Comparison of ENCODE assay signal across 1 cellular context in the genomic region with DNA sequence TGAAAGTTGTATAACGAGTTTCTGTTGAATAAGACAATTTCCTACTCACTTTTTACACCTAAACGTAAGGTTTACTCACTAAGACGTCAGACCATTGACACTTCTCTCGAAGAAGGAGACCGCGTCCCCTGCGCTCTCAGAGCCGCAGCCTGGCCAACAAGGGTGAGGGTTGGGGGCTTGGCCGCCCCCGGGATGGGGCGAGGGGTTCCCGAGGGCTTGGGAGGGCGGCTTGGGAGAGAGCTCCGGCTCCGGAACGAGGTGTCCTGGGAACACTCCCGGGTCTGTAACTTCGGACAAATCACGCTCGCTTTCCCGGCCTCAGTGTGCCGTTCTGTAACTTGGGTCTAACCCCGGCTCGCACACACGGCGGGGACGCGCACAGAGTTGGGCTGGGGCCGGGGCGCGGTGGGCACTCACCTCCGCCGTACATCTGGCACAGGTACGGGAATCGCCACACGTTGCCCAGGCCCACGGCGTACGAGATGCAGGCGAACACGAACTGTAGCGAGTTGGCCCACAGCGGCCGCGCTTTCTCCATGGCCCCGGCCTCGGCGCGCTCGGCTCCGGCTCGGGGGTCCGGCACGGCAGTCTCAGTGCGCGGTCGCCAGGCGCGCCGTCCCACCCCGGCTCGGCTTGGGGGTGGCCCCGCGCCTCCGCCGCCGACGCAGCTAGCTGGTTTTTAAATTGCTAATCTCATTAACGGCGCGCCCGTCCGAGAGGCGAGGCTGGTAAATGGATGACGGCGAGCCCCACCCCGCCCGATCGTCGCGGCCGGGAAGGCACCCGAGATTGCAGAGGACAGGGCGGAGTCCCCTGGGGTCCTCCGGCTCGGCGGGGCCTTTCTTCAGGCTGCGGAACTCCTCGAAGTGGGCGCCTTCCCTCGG.
TF ChIP-seq lines count a peak whose summit lies in the region.

A gene with protein sequence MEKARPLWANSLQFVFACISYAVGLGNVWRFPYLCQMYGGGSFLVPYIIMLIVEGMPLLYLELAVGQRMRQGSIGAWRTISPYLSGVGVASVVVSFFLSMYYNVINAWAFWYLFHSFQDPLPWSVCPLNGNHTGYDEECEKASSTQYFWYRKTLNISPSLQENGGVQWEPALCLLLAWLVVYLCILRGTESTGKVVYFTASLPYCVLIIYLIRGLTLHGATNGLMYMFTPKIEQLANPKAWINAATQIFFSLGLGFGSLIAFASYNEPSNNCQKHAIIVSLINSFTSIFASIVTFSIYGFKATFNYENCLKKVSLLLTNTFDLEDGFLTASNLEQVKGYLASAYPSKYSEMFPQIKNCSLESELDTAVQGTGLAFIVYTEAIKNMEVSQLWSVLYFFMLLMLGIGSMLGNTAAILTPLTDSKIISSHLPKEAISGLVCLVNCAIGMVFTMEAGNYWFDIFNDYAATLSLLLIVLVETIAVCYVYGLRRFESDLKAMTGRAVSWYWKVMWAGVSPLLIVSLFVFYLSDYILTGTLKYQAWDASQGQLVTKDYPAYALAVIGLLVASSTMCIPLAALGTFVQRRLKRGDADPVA (minus strand): TSS at position 655 of the 884 bp plus-strand sequence. CDS start 117 bp downstream, at position 538.

TF ChIP-seq in H1, 55 proteins besides CTCF, POLR2A, EP300 and RAD21 (continued from another document):
- TF ChIP-seq, protein P1, sequence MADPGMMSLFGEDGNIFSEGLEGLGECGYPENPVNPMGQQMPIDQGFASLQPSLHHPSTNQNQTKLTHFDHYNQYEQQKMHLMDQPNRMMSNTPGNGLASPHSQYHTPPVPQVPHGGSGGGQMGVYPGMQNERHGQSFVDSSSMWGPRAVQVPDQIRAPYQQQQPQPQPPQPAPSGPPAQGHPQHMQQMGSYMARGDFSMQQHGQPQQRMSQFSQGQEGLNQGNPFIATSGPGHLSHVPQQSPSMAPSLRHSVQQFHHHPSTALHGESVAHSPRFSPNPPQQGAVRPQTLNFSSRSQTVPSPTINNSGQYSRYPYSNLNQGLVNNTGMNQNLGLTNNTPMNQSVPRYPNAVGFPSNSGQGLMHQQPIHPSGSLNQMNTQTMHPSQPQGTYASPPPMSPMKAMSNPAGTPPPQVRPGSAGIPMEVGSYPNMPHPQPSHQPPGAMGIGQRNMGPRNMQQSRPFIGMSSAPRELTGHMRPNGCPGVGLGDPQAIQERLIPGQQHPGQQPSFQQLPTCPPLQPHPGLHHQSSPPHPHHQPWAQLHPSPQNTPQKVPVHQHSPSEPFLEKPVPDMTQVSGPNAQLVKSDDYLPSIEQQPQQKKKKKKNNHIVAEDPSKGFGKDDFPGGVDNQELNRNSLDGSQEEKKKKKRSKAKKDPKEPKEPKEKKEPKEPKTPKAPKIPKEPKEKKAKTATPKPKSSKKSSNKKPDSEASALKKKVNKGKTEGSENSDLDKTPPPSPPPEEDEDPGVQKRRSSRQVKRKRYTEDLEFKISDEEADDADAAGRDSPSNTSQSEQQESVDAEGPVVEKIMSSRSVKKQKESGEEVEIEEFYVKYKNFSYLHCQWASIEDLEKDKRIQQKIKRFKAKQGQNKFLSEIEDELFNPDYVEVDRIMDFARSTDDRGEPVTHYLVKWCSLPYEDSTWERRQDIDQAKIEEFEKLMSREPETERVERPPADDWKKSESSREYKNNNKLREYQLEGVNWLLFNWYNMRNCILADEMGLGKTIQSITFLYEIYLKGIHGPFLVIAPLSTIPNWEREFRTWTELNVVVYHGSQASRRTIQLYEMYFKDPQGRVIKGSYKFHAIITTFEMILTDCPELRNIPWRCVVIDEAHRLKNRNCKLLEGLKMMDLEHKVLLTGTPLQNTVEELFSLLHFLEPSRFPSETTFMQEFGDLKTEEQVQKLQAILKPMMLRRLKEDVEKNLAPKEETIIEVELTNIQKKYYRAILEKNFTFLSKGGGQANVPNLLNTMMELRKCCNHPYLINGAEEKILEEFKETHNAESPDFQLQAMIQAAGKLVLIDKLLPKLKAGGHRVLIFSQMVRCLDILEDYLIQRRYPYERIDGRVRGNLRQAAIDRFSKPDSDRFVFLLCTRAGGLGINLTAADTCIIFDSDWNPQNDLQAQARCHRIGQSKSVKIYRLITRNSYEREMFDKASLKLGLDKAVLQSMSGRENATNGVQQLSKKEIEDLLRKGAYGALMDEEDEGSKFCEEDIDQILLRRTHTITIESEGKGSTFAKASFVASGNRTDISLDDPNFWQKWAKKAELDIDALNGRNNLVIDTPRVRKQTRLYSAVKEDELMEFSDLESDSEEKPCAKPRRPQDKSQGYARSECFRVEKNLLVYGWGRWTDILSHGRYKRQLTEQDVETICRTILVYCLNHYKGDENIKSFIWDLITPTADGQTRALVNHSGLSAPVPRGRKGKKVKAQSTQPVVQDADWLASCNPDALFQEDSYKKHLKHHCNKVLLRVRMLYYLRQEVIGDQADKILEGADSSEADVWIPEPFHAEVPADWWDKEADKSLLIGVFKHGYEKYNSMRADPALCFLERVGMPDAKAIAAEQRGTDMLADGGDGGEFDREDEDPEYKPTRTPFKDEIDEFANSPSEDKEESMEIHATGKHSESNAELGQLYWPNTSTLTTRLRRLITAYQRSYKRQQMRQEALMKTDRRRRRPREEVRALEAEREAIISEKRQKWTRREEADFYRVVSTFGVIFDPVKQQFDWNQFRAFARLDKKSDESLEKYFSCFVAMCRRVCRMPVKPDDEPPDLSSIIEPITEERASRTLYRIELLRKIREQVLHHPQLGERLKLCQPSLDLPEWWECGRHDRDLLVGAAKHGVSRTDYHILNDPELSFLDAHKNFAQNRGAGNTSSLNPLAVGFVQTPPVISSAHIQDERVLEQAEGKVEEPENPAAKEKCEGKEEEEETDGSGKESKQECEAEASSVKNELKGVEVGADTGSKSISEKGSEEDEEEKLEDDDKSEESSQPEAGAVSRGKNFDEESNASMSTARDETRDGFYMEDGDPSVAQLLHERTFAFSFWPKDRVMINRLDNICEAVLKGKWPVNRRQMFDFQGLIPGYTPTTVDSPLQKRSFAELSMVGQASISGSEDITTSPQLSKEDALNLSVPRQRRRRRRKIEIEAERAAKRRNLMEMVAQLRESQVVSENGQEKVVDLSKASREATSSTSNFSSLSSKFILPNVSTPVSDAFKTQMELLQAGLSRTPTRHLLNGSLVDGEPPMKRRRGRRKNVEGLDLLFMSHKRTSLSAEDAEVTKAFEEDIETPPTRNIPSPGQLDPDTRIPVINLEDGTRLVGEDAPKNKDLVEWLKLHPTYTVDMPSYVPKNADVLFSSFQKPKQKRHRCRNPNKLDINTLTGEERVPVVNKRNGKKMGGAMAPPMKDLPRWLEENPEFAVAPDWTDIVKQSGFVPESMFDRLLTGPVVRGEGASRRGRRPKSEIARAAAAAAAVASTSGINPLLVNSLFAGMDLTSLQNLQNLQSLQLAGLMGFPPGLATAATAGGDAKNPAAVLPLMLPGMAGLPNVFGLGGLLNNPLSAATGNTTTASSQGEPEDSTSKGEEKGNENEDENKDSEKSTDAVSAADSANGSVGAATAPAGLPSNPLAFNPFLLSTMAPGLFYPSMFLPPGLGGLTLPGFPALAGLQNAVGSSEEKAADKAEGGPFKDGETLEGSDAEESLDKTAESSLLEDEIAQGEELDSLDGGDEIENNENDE (IDR thresholded peaks at IDR 0.05; ENCODE audit: insufficient replicate concordance, low read length): no peak
- TF ChIP-seq YY1 (IDR thresholded peaks at IDR 0.05; ENCODE audit: low read depth, low read length): no peak
- no peak for TF ChIP-seq MAFK (IDR thresholded peaks at IDR 0.05; ENCODE audit: low read depth, low read length)
- TF ChIP-seq KDM5A (IDR thresholded peaks at IDR 0.05; ENCODE audit: low read length): no peak
- peak in 1 of 2 experiments; percentile 94; a peak in 2 of 4 replicates for TF ChIP-seq HDAC2 (IDR thresholded peaks at IDR 0.05; ENCODE audit: borderline replicate concordance in 1 of 2, low read depth in 2 of 2, low read length in 2 of 2)
- TF ChIP-seq JUND (IDR thresholded peaks at IDR 0.05; ENCODE audit: low read length): no peak
- TF ChIP-seq CEBPB (IDR thresholded peaks at IDR 0.05; ENCODE audit: low read depth, low read length): no peak
- TF ChIP-seq KDM1A (IDR thresholded peaks at IDR 0.05; ENCODE audit: borderline replicate concordance, low read length): peak; percentile 98
- TF ChIP-seq CBX5 (IDR thresholded peaks at IDR 0.05; ENCODE audit: low read depth, low read length): no peak
- TF ChIP-seq SUZ12 (IDR thresholded peaks at IDR 0.05; ENCODE audit: low read length): peak; percentile 57
- TF ChIP-seq, protein P2, sequence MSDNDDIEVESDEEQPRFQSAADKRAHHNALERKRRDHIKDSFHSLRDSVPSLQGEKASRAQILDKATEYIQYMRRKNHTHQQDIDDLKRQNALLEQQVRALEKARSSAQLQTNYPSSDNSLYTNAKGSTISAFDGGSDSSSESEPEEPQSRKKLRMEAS (IDR thresholded peaks at IDR 0.05): 0 out of 2 replicates have a peak, but pooled peaks have one; percentile 32
- TF ChIP-seq EGR1 (IDR thresholded peaks at IDR 0.05; ENCODE audit: borderline replicate concordance, low read depth, low read length): no peak
- TF ChIP-seq RNF2 (IDR thresholded peaks at IDR 0.05; ENCODE audit: borderline replicate concordance, low read depth, low read length, missing control alignments, poor library complexity, severe bottlenecking): peak; percentile 43
- TF ChIP-seq, protein P3, sequence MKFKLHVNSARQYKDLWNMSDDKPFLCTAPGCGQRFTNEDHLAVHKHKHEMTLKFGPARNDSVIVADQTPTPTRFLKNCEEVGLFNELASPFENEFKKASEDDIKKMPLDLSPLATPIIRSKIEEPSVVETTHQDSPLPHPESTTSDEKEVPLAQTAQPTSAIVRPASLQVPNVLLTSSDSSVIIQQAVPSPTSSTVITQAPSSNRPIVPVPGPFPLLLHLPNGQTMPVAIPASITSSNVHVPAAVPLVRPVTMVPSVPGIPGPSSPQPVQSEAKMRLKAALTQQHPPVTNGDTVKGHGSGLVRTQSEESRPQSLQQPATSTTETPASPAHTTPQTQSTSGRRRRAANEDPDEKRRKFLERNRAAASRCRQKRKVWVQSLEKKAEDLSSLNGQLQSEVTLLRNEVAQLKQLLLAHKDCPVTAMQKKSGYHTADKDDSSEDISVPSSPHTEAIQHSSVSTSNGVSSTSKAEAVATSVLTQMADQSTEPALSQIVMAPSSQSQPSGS (IDR thresholded peaks at IDR 0.05; ENCODE audit: low read length): no peak
- TF ChIP-seq TBP (IDR thresholded peaks at IDR 0.05; ENCODE audit: low read depth, low read length): 0 out of 2 replicates have a peak, but pooled peaks have one; percentile 8
- no peak for TF ChIP-seq NANOG (IDR thresholded peaks at IDR 0.05; ENCODE audit: insufficient read depth, low read depth, low read length, poor library complexity, severe bottlenecking)
- TF ChIP-seq BRCA1 (IDR thresholded peaks at IDR 0.05; ENCODE audit: low read depth, low read length): no peak
- TF ChIP-seq KDM4A (IDR thresholded peaks at IDR 0.05; ENCODE audit: low read depth, low read length, severe bottlenecking): peak; percentile 93
- TF ChIP-seq GABPA (IDR thresholded peaks at IDR 0.05; ENCODE audit: borderline replicate concordance, insufficient read depth, low read length): no peak
- TF ChIP-seq HDAC6 (IDR thresholded peaks at IDR 0.05; ENCODE audit: low read depth, low read length): no peak
- TF ChIP-seq BACH1 (IDR thresholded peaks at IDR 0.05; ENCODE audit: low read length): no peak
- TF ChIP-seq CTBP2 (IDR thresholded peaks at IDR 0.05; ENCODE audit: borderline replicate concordance, insufficient read depth, insufficient read length, low read length): no peak
- peak; percentile 65 for TF ChIP-seq ASH2L (IDR thresholded peaks at IDR 0.05; ENCODE audit: low read length)
- no peak for TF ChIP-seq SIX5 (IDR thresholded peaks at IDR 0.05; ENCODE audit: low read depth, low read length)
- no peak for TF ChIP-seq SIRT6 (IDR thresholded peaks at IDR 0.05; ENCODE audit: low read length)
